In genomic region chr16:75306102-75306762, GRCh38 we compare ENCODE assay signal across 9 cellular contexts. TPM values are rescaled to one million over a fixed set of nuclear protein-coding genes. Genes with fewer than 3 reads are reported as not detected.
DNase-seq lines count a peak whose midpoint lies in the region; ATAC-seq and TF ChIP-seq lines count a peak whose summit lies in the region.
"Had no signal": no experiment of that assay in that cellular context is flagged by ENCODE, and none has a peak within 500 bp of the region (broad histone marks: within the 10 kb centered on the region; RNA-seq: fewer than 3 reads in every experiment).

No MANE protein-coding gene starts in this region.

- H4K20me1 ChIP-seq in BLaER1 (peaks cover 67% of the 10 kb centered on the region), PC-3 (ENCODE audit: low read length) (no peaks in the 10 kb centered on the region)

- H3K79me2 ChIP-seq in PC-3 (ENCODE audit: low read length) = no peaks in the 10 kb centered on the region

- H3K9me3 ChIP-seq in BLaER1 (no peaks in the 10 kb centered on the region), PC-3 (ENCODE audit: low read length) (no peaks in the 10 kb centered on the region), SJCRH30 (replicated peaks) (no peaks in the 10 kb centered on the region)

- H3K27me3 ChIP-seq in BLaER1 (no peaks in the 10 kb centered on the region), PC-3 (ENCODE audit: low read length) (no peaks in the 10 kb centered on the region), SJCRH30 (no peaks in the 10 kb centered on the region)

- peaks cover 32% of the 10 kb centered on the region for H3K36me3 Mint-ChIP-seq in nephron (ENCODE audit: low read depth)

- no peaks in the 10 kb centered on the region for H3K27me3 Mint-ChIP-seq in nephron (ENCODE audit: low read depth)

- intact Hi-C loops in PC-3 (cut with micrococcal nuclease) = no loop called here

- ATAC-seq in PC-3 = peak; percentile 4; the same call in 1 of the 2 replicates
- no peak for ATAC-seq in GM18858 (IDR thresholded peaks at IDR 0.05; ENCODE audit: unreplicated experiment)

- H3K9ac ChIP-seq in BLaER1 = no peak overlapping the region
- peak overlapping the region; percentile 82 for H3K9ac ChIP-seq in PC-3 (ENCODE audit: low read length)

- H3K4me3 ChIP-seq in BLaER1 (no peak overlapping the region), PC-3 (ENCODE audit: low read length) (peak overlapping the region; percentile 30; the same call in 1 of the 2 replicates), SJCRH30 (no peak overlapping the region)

- no peak overlapping the region for H3K27ac ChIP-seq in BLaER1
- peak overlapping the region; percentile 99 for H3K27ac ChIP-seq in PC-3 (ENCODE audit: low read length)
- no peak overlapping the region; the same call in 1 of the 2 replicates for H3K27ac ChIP-seq in SJCRH30

- H3K4me1 Mint-ChIP-seq in nephron = peaks cover 54% of the 10 kb centered on the region

- POLR2A ChIA-PET in PC-3 (lab: Charles Lee; ENCODE audit: unreplicated experiment) = interaction anchor here (0.6 to 1.5 kb wide), 2 partner anchors 56 to 61 kb away, joined by 3 to 7 read pairs; no protein-coding TSS in a partner anchor
- POLR2A ChIA-PET in GM10248 (lab: Yijun Ruan, JAX) = no interaction called here

- H2AFZ ChIP-seq in PC-3 (ENCODE audit: low read length) = no peak overlapping the region

- H3K4me1 ChIP-seq in BLaER1 = peaks cover 19% of the 10 kb centered on the region
- peaks cover 26% of the 10 kb centered on the region for H3K4me1 ChIP-seq in PC-3 (ENCODE audit: insufficient read depth, low read length)
- peaks cover 16% of the 10 kb centered on the region for H3K4me1 ChIP-seq in SJCRH30

- TSS peak; percentile 87 for BruUV-seq in PC-3 (replicated peaks; lab: Mats Ljungman, UMichigan)

- H3K4me2 ChIP-seq in BLaER1 = peak overlapping the region; percentile 62
- H3K4me2 ChIP-seq in PC-3 (ENCODE audit: low read length) = peak overlapping the region; percentile 64

- H3K36me3 ChIP-seq in BLaER1 = peaks cover 37% of the 10 kb centered on the region
- H3K36me3 ChIP-seq in PC-3 (ENCODE audit: low read depth, low read length) = no peaks in the 10 kb centered on the region; the same call in 1 of the 2 replicates
- no peaks in the 10 kb centered on the region for H3K36me3 ChIP-seq in SJCRH30

- H3K9me3 Mint-ChIP-seq in nephron = no peaks in the 10 kb centered on the region

- TF ChIP-seq CTCF in PC-3 (conservative IDR thresholded peaks at IDR 0.05; ENCODE audit: low read depth, low read length) (no peak), nephron (IDR thresholded peaks at IDR 0.05; ENCODE audit: unreplicated experiment in 3 of 3) (no peak), GM10248 (IDR thresholded peaks at IDR 0.05; ENCODE audit: control extremely low read depth, extremely low read depth, low read depth, missing control alignments) (no peak)

- H3K4me3 Mint-ChIP-seq in nephron = no peak overlapping the region

- no peaks in the 10 kb centered on the region for H3K9me2 ChIP-seq in PC-3 (replicated peaks; ENCODE audit: low read length)

- peaks cover 8% of the 10 kb centered on the region for H3F3A ChIP-seq in PC-3 (ENCODE audit: low read length, unreplicated experiment)

- H3K27ac Mint-ChIP-seq in nephron = peak overlapping the region; percentile 87 to 94 (median 90)

- peak; percentile 20 for DNase-seq in PC-3
- peak; percentile 50 to 72 for DNase-seq in erythroblast (lab: John Stamatoyannopoulos, UW)
- no peak for DNase-seq in SJCRH30
- DNase-seq in GM10248 (ENCODE audit: extremely low spot score) = no peak
- DNase-seq in NCI-H1417 (lab: John Stamatoyannopoulos, UW) = no peak
- DNase-seq: NCI-H1105 had no signal

- no peak for TF ChIP-seq POLR2A in erythroblast (IDR thresholded peaks at IDR 0.05; ENCODE audit: low read length)

- CTCF ChIA-PET in PC-3 (lab: Charles Lee) (interaction anchor here (1.5 to 1.9 kb wide), 2 partner anchors 61 to 107 kb away, joined by 6 to 8 read pairs; no protein-coding TSS in a partner anchor), GM10248 (lab: Yijun Ruan, JAX) (interaction anchor here (1.0 to 2.1 kb wide), 9 partner anchors 14 to 610 kb away, joined by 3 to 4 read pairs (median 4); no protein-coding TSS in a partner anchor)

RNA-seq across cellular contexts. Expression of gene BCAR1, which starts 54.8 kb away (rescaled TPM):
- 49.3 and 68.0 TPM in 2 replicates for total RNA-seq in PC-3 (2014; rRNA removed)
- 17.4 and 21.7 TPM in 2 replicates for total RNA-seq in SJCRH30 (2014; rRNA removed; shearing (Covaris generic))

Comparison
In these comparisons a context has a peak if more than half of its experiments do, and no peak if none do; other contexts are left out.
1. DNase-seq: peak in PC-3 (single experiment) and erythroblast (2 of 2); none in SJCRH30 (0 of 2), GM10248 (single experiment) and NCI-H1417 (0 of 3).